In genomic region chr12:116863275-116863767, GRCh38 we compare ENCODE assay signal across 9 cellular contexts. TPM values are rescaled to one million over a fixed set of nuclear protein-coding genes. Genes with fewer than 3 reads are reported as not detected.
DNase-seq lines count a peak whose midpoint lies in the region; ATAC-seq, FAIRE-seq and TF ChIP-seq lines count a peak whose summit lies in the region.
"Had no signal": no experiment of that assay in that cellular context is flagged by ENCODE, and none has a peak within 500 bp of the region (broad histone marks: within the 10 kb centered on the region; RNA-seq: fewer than 3 reads in every experiment).

No MANE protein-coding gene starts in this region.

- POLR2A ChIA-PET in activated CD4-positive, alpha-beta T cell treated with anti-CD3 and anti-CD28 coated beads for 36 hours (lab: Charles Lee) = interaction anchor here (0.6 kb wide), 1 partner anchor 276 kb away, joined by 8 read pairs; no protein-coding TSS in a partner anchor
- POLR2A ChIA-PET in activated CD4-positive, alpha-beta T cell treated with anti-CD3 and anti-CD28 coated beads, Interleukin-2, amount 10 ng/mL, durations not matched to agents 7 days and 5 days (lab: Charles Lee) = no interaction called here
- POLR2A ChIA-PET in endothelial cell of umbilical vein (lab: Charles Lee) = interaction anchor here (0.7 kb wide), 1 partner anchor 49 kb away, joined by 5 read pairs; no protein-coding TSS in a partner anchor

- H3K9me3 ChIP-seq in Karpas-422 (ENCODE audit: low read length) (no peaks in the 10 kb centered on the region), endothelial cell of umbilical vein (replicated peaks; ENCODE audit: control insufficient read depth, insufficient read depth, low read length) (no peaks in the 10 kb centered on the region), small intestine (ENCODE audit: control insufficient read depth, low read depth) (no peaks in the 10 kb centered on the region)

- dilution Hi-C loops in endothelial cell of umbilical vein (cut with MboI; ENCODE audit: extremely low pct_ligation_motif_present, low sequenced_read_pairs) = no loop called here

- peaks cover 38% of the 10 kb centered on the region for H3K4me1 ChIP-seq in Karpas-422 (ENCODE audit: low read length)
- H3K4me1 ChIP-seq in endothelial cell of umbilical vein (ENCODE audit: control insufficient read depth, extremely low read depth, insufficient read depth, low read length) = no peaks in the 10 kb centered on the region
- H3K4me1 ChIP-seq in small intestine (ENCODE audit: control insufficient read depth in 2 of 2, insufficient read depth in 1 of 2, low read depth in 1 of 2, low read length in 1 of 2) = no peaks in the 10 kb centered on the region

- H2AFZ ChIP-seq in Karpas-422 (ENCODE audit: low read length) = no peak overlapping the region
- no peak overlapping the region for H2AFZ ChIP-seq in endothelial cell of umbilical vein (ENCODE audit: low read depth, low read length)

- H3K36me3 ChIP-seq in Karpas-422 (ENCODE audit: insufficient read depth, low read length) (no peaks in the 10 kb centered on the region), endothelial cell of umbilical vein (ENCODE audit: control insufficient read depth in 2 of 2, extremely low read depth in 1 of 2, insufficient read depth in 2 of 2, low read length in 2 of 2) (no peaks in the 10 kb centered on the region), small intestine (ENCODE audit: control insufficient read depth in 2 of 2, insufficient read depth in 2 of 2, low read length in 2 of 2) (no peaks in the 10 kb centered on the region)

- CTCF ChIA-PET in activated CD4-positive, alpha-beta T cell treated with anti-CD3 and anti-CD28 coated beads for 36 hours (lab: Charles Lee) = interaction anchor here (0.6 to 0.7 kb wide), 4 partner anchors 76 to 158 kb away, joined by 3 to 6 read pairs (median 4); no protein-coding TSS in a partner anchor
- CTCF ChIA-PET in activated CD4-positive, alpha-beta T cell treated with anti-CD3 and anti-CD28 coated beads, Interleukin-2, amount 10 ng/mL, durations not matched to agents 7 days and 5 days (lab: Charles Lee) = interaction anchor here (0.9 kb wide), 1 partner anchor 17 kb away, joined by 3 read pairs; no protein-coding TSS in a partner anchor
- CTCF ChIA-PET in endothelial cell of umbilical vein (lab: Charles Lee) = interaction anchor here (0.7 to 2.0 kb wide), 12 partner anchors 8 to 238 kb away, joined by 3 to 11 read pairs (median 4); no protein-coding TSS in a partner anchor

- H3K9me3 Mint-ChIP-seq in activated CD4-positive, alpha-beta T cell treated with anti-CD3 and anti-CD28 coated beads for 36 hours (ENCODE audit: low read depth) = no peaks in the 10 kb centered on the region
- no peaks in the 10 kb centered on the region for H3K9me3 Mint-ChIP-seq in activated CD4-positive, alpha-beta T cell treated with anti-CD3 and anti-CD28 coated beads, Interleukin-2, amount 10 ng/mL, durations not matched to agents 7 days and 5 days

- no peak overlapping the region for H3K4me3 ChIP-seq in Karpas-422 (ENCODE audit: low read length)
- H3K4me3 ChIP-seq in endothelial cell of umbilical vein (replicated peaks in 1 of 3; ENCODE audit: insufficient read depth in 1 of 3, low read depth in 1 of 3, low read length in 3 of 3) = no peak overlapping the region
- H3K4me3 ChIP-seq in small intestine (ENCODE audit: low read depth in 1 of 2, low read length in 2 of 2) = no peak overlapping the region

- H3K9me1 ChIP-seq in endothelial cell of umbilical vein (replicated peaks; ENCODE audit: control insufficient read depth, extremely low read depth, insufficient read depth, low read length) = no peaks in the 10 kb centered on the region

- H3K79me2 ChIP-seq in Karpas-422 (ENCODE audit: low read length) (no peaks in the 10 kb centered on the region), endothelial cell of umbilical vein (ENCODE audit: control insufficient read depth, insufficient read depth, low read length) (no peaks in the 10 kb centered on the region)

- peak; percentile 38 for DNase-seq in activated CD4-positive, alpha-beta T cell treated with anti-CD3 and anti-CD28 coated beads for 36 hours
- DNase-seq in activated CD4-positive, alpha-beta T cell treated with anti-CD3 and anti-CD28 coated beads, Interleukin-2, amount 10 ng/mL, durations not matched to agents 7 days and 5 days = no peak
- DNase-seq in Karpas-422 = peak; percentile 81
- peak; percentile 13 for DNase-seq in endothelial cell of umbilical vein (ENCODE audit: low read depth, low spot score)
- peak; percentile 46 for DNase-seq in small intestine
- no peak for DNase-seq in cerebellar nuclear complex (lab: John Stamatoyannopoulos, UW)
- DNase-seq in activated CD8-positive, alpha-beta memory T cell treated with anti-CD3 and anti-CD28 coated beads for 24 hours = no peak

- WGBS in small intestine, 3 donors = 34 to 44% (median 43%) methylated on average over 6 of the region's 6 CpGs

- H3K27me3 Mint-ChIP-seq in activated CD4-positive, alpha-beta T cell treated with anti-CD3 and anti-CD28 coated beads for 36 hours = peaks cover 20% of the 10 kb centered on the region
- peaks cover 20% of the 10 kb centered on the region for H3K27me3 Mint-ChIP-seq in activated CD4-positive, alpha-beta T cell treated with anti-CD3 and anti-CD28 coated beads, Interleukin-2, amount 10 ng/mL, durations not matched to agents 7 days and 5 days

- no peak overlapping the region for H3K27ac Mint-ChIP-seq in activated CD4-positive, alpha-beta T cell treated with anti-CD3 and anti-CD28 coated beads for 36 hours
- no peak overlapping the region for H3K27ac Mint-ChIP-seq in activated CD4-positive, alpha-beta T cell treated with anti-CD3 and anti-CD28 coated beads, Interleukin-2, amount 10 ng/mL, durations not matched to agents 7 days and 5 days

- no peak for ATAC-seq in activated CD4-positive, alpha-beta T cell treated with anti-CD3 and anti-CD28 coated beads for 36 hours
- ATAC-seq in GM19035 (IDR thresholded peaks at IDR 0.05; ENCODE audit: unreplicated experiment) = no peak

- no peak for FAIRE-seq in endothelial cell of umbilical vein (lab: Jason Lieb, UNC)
- FAIRE-seq in small intestine (lab: Jason Lieb, UNC) = no peak
- FAIRE-seq: TTC549 had no signal

- no peak for TF ChIP-seq POLR2A in endothelial cell of umbilical vein (IDR thresholded peaks at IDR 0.05; ENCODE audit: low read depth, low read length)

- H3K4me2 ChIP-seq in Karpas-422 (ENCODE audit: low read depth, low read length, poor library complexity, severe bottlenecking) = no peak overlapping the region
- H3K4me2 ChIP-seq in endothelial cell of umbilical vein (ENCODE audit: insufficient read depth, low read length) = no peak overlapping the region

- no peak overlapping the region for H3K9ac ChIP-seq in Karpas-422 (ENCODE audit: low read length)
- no peak overlapping the region for H3K9ac ChIP-seq in endothelial cell of umbilical vein (replicated peaks; ENCODE audit: extremely low read depth, insufficient read depth, low read length)

- H4K20me1 ChIP-seq in Karpas-422 (ENCODE audit: insufficient read depth, low read depth, low read length) (no peaks in the 10 kb centered on the region), endothelial cell of umbilical vein (replicated peaks; ENCODE audit: control insufficient read depth, extremely low read depth, insufficient read depth, low read length) (no peaks in the 10 kb centered on the region)

- peak; percentile 49 to 76 for TF ChIP-seq CTCF in endothelial cell of umbilical vein (IDR thresholded peaks at IDR 0.05; ENCODE audit: extremely low read depth in 1 of 2, insufficient read depth in 1 of 2, low read depth in 1 of 2, low read length in 2 of 2)

- H3K36me3 Mint-ChIP-seq in activated CD4-positive, alpha-beta T cell treated with anti-CD3 and anti-CD28 coated beads for 36 hours (ENCODE audit: low read depth) = no peaks in the 10 kb centered on the region
- no peaks in the 10 kb centered on the region for H3K36me3 Mint-ChIP-seq in activated CD4-positive, alpha-beta T cell treated with anti-CD3 and anti-CD28 coated beads, Interleukin-2, amount 10 ng/mL, durations not matched to agents 7 days and 5 days (ENCODE audit: low read depth)

- H3K9me2 ChIP-seq in Karpas-422 (replicated peaks; ENCODE audit: insufficient read depth, low read length) = no peaks in the 10 kb centered on the region

- intact Hi-C loops in activated CD4-positive, alpha-beta T cell treated with anti-CD3 and anti-CD28 coated beads for 36 hours (cut with DNase I, micrococcal nuclease) = no loop called here
- intact Hi-C loops in endothelial cell of umbilical vein (cut with micrococcal nuclease) = loop anchor here (1.0 kb wide), 1 partner anchor 160 kb away; no protein-coding TSS in a partner anchor

- no peak overlapping the region for H3K27ac ChIP-seq in Karpas-422 (ENCODE audit: low read length)
- no peak overlapping the region for H3K27ac ChIP-seq in endothelial cell of umbilical vein (ENCODE audit: insufficient read depth, low read depth, low read length)
- no peak overlapping the region for H3K27ac ChIP-seq in small intestine (ENCODE audit: low read depth in 1 of 2, low read length in 1 of 2)

- H3K4me3 Mint-ChIP-seq in activated CD4-positive, alpha-beta T cell treated with anti-CD3 and anti-CD28 coated beads for 36 hours = no peak overlapping the region
- H3K4me3 Mint-ChIP-seq in activated CD4-positive, alpha-beta T cell treated with anti-CD3 and anti-CD28 coated beads, Interleukin-2, amount 10 ng/mL, durations not matched to agents 7 days and 5 days = no peak overlapping the region

- no TSS peak for BruUV-seq in endothelial cell of umbilical vein (replicated peaks; lab: Mats Ljungman, UMichigan)

- H3K4me1 Mint-ChIP-seq in activated CD4-positive, alpha-beta T cell treated with anti-CD3 and anti-CD28 coated beads for 36 hours = peaks cover 2% of the 10 kb centered on the region
- H3K4me1 Mint-ChIP-seq in activated CD4-positive, alpha-beta T cell treated with anti-CD3 and anti-CD28 coated beads, Interleukin-2, amount 10 ng/mL, durations not matched to agents 7 days and 5 days = peaks cover 9% of the 10 kb centered on the region

- H3K27me3 ChIP-seq in Karpas-422 (ENCODE audit: low read length) (no peaks in the 10 kb centered on the region), endothelial cell of umbilical vein (ENCODE audit: control insufficient read depth in 2 of 2, insufficient read depth in 2 of 2, low read length in 2 of 2) (peaks cover 0 to 3% of the 10 kb centered on the region in 2 experiments), small intestine (ENCODE audit: control insufficient read depth in 2 of 2, insufficient read depth in 2 of 2, low read length in 2 of 2) (no peaks in the 10 kb centered on the region)

RNA-seq across cellular contexts. Expression of gene HRK, which starts 17.9 kb away (rescaled TPM):
- not detected for total RNA-seq in activated CD4-positive, alpha-beta T cell treated with anti-CD3 and anti-CD28 coated beads for 36 hours
- not detected for total RNA-seq in activated CD4-positive, alpha-beta T cell treated with anti-CD3 and anti-CD28 coated beads, Interleukin-2, amount 10 ng/mL, durations not matched to agents 7 days and 5 days
- total RNA-seq in Karpas-422 (2014; rRNA removed; shearing (Covaris generic); ENCODE audit: low replicate concordance) = 0.94 and 1.2 TPM in 2 replicates
- not detected in 2 replicates for total RNA-seq in endothelial cell of umbilical vein
- polyA plus RNA-seq in endothelial cell of umbilical vein = not detected in 2 replicates
- polyA plus RNA-seq in endothelial cell of umbilical vein (2011; cell fraction: cytosol; rRNA removed) = not detected in 2 replicates
- not detected in 2 replicates for polyA plus RNA-seq in endothelial cell of umbilical vein (2011; cell fraction: nucleus; rRNA removed)
- polyA plus RNA-seq in endothelial cell of umbilical vein (2012) = not detected in 2 replicates
- not detected in 2 replicates for polyA minus RNA-seq in endothelial cell of umbilical vein
- polyA minus RNA-seq in endothelial cell of umbilical vein (2011; cell fraction: cytosol; rRNA and poly(A)+ RNA removed) = 0.61 TPM
- not detected in 2 replicates for polyA minus RNA-seq in endothelial cell of umbilical vein (2011; cell fraction: nucleus; rRNA and poly(A)+ RNA removed)
- under 1 TPM in 1 of 3 donors, not detected in 2; 0.06 TPM for polyA plus RNA-seq in small intestine

RNA-seq across cellular contexts. Expression of gene FBXW8, which starts 47.4 kb away (rescaled TPM):
- 1 to 10 TPM; 5.7 to 6.1 TPM for total RNA-seq in activated CD4-positive, alpha-beta T cell treated with anti-CD3 and anti-CD28 coated beads for 36 hours
- 10 to 100 TPM; 12.5 to 13.2 TPM for total RNA-seq in activated CD4-positive, alpha-beta T cell treated with anti-CD3 and anti-CD28 coated beads, Interleukin-2, amount 10 ng/mL, durations not matched to agents 7 days and 5 days
- total RNA-seq in Karpas-422 (2014; rRNA removed; shearing (Covaris generic); ENCODE audit: low replicate concordance) = 34.8 TPM in 2 replicates
- 15.4 and 16.9 TPM in 2 replicates for total RNA-seq in endothelial cell of umbilical vein
- polyA plus RNA-seq in endothelial cell of umbilical vein = 15.4 and 15.7 TPM in 2 replicates
- polyA plus RNA-seq in endothelial cell of umbilical vein (2011; cell fraction: cytosol; rRNA removed) = 11.5 and 11.9 TPM in 2 replicates
- polyA plus RNA-seq in endothelial cell of umbilical vein (2011; cell fraction: nucleus; rRNA removed) = 27.6 and 28.4 TPM in 2 replicates
- 13.7 and 16.4 TPM in 2 replicates for polyA plus RNA-seq in endothelial cell of umbilical vein (2012)
- 36.8 and 41.1 TPM in 2 replicates for polyA minus RNA-seq in endothelial cell of umbilical vein
- 3.4 TPM for polyA minus RNA-seq in endothelial cell of umbilical vein (2011; cell fraction: cytosol; rRNA and poly(A)+ RNA removed)
- polyA minus RNA-seq in endothelial cell of umbilical vein (2011; cell fraction: nucleus; rRNA and poly(A)+ RNA removed) = 31.9 and 33.9 TPM in 2 replicates
- 1 to 10 TPM; 1.1 to 5.6 (median 1.4) TPM for polyA plus RNA-seq in small intestine

Comparison
In these comparisons a context has a peak if more than half of its experiments do, and no peak if none do; other contexts are left out.
1. DNase-seq: peak in activated CD4-positive, alpha-beta T cell treated with anti-CD3 and anti-CD28 coated beads for 36 hours (single experiment), Karpas-422 (single experiment), endothelial cell of umbilical vein (single experiment) and small intestine (single experiment); none in activated CD4-positive, alpha-beta T cell treated with anti-CD3 and anti-CD28 coated beads, Interleukin-2, amount 10 ng/mL, durations not matched to agents 7 days and 5 days (single experiment), cerebellar nuclear complex (0 of 2) and activated CD8-positive, alpha-beta memory T cell treated with anti-CD3 and anti-CD28 coated beads for 24 hours (single experiment).